ENCODE assay signal across 8 cellular contexts in genomic region chr11:130023204-130023603, GRCh38. TPM values are rescaled to one million over a fixed set of nuclear protein-coding genes. Genes with fewer than 3 reads are reported as not detected.
A peak's percentile ranks its signal among the peaks of the same experiment; 100 is the strongest.
DNase-seq lines count a peak whose midpoint lies in the region; ATAC-seq, FAIRE-seq and TF ChIP-seq lines count a peak whose summit lies in the region.

No MANE protein-coding gene starts in this region.

- H3K9ac ChIP-seq in keratinocyte (ENCODE audit: control insufficient read depth, extremely low read depth, insufficient read depth, low read length) = no peak overlapping the region

- H3K9me1 ChIP-seq in keratinocyte (ENCODE audit: control insufficient read depth, extremely low read depth, insufficient read depth, low read length) = no peaks in the 10 kb centered on the region

- DNase-seq in HFFc6 (peak; percentile 66), NCI-H526 (lab: John Stamatoyannopoulos, UW) (peak; percentile 70 to 91), keratinocyte (ENCODE audit: low read depth, low spot score) (no peak), CD14-positive monocyte (ENCODE audit: low spot score) (no peak), activated gamma-delta T cell treated with Interleukin-2 at 50 U/mL for 16 hours (no peak), UCSD-AML1 (lab: John Stamatoyannopoulos, UW; ENCODE audit: unreplicated experiment) (no peak)
- DNase-seq in stimulated activated naive CD8-positive, alpha-beta T cell treated with anti-CD3 and anti-CD28 coated beads, Interleukin-15, Interleukin-2, amounts not matched to agents 100 U/mL and 50 U/mL, for 24 hours = no peak

- peak overlapping the region in 2 of 3 experiments; percentile 16 to 49 for H3K4me3 ChIP-seq in keratinocyte (ENCODE audit: control insufficient read depth in 2 of 3, extremely low read depth in 1 of 3, insufficient read depth in 2 of 3, low read depth in 1 of 3, low read length in 3 of 3)

- H3K27ac Mint-ChIP-seq in HFFc6 (peak overlapping the region; percentile 90), CD14-positive monocyte (no peak overlapping the region)

- ATAC-seq in GM18498 (IDR thresholded peaks at IDR 0.05; ENCODE audit: unreplicated experiment) = peak; percentile 94
- no peak for ATAC-seq in stimulated activated naive CD8-positive, alpha-beta T cell treated with anti-CD3 and anti-CD28 coated beads, Interleukin-15, Interleukin-2, amounts not matched to agents 100 U/mL and 50 U/mL, for 24 hours

- peaks cover 11% of the 10 kb centered on the region for H3K4me1 ChIP-seq in keratinocyte (ENCODE audit: control insufficient read depth, extremely low read depth, insufficient read depth, low read length)

- H3K27me3 ChIP-seq in keratinocyte (ENCODE audit: control insufficient read depth, extremely low read depth, insufficient read depth, low read length) = no peaks in the 10 kb centered on the region

- H3K36me3 Mint-ChIP-seq in HFFc6 (ENCODE audit: low read depth) (peaks cover 3% of the 10 kb centered on the region; the same call in 1 of the 2 replicates), CD14-positive monocyte (no peaks in the 10 kb centered on the region)

- intact Hi-C loops in CD14-positive monocyte (cut with micrococcal nuclease) = no loop called here

- H3K9me3 ChIP-seq in keratinocyte (ENCODE audit: control insufficient read depth, low read depth, low read length) = no peaks in the 10 kb centered on the region

- H3K4me2 ChIP-seq in keratinocyte (ENCODE audit: control insufficient read depth, extremely low read depth, insufficient read depth, low read depth, low read length) = peak overlapping the region; percentile 83

- FAIRE-seq in keratinocyte (lab: Jason Lieb, UNC) = peak; percentile 96

- H3K4me1 Mint-ChIP-seq in HFFc6 (ENCODE audit: low read depth) = peaks cover 46% of the 10 kb centered on the region
- no peaks in the 10 kb centered on the region for H3K4me1 Mint-ChIP-seq in CD14-positive monocyte

- peak overlapping the region; percentile 55 for H3K27ac ChIP-seq in keratinocyte (ENCODE audit: control insufficient read depth, insufficient read depth, low read length)

- H3K9me3 Mint-ChIP-seq in HFFc6 (peaks cover 6% of the 10 kb centered on the region; the same call in 1 of the 2 replicates), CD14-positive monocyte (peaks cover 0 to 8% (median 3%) of the 10 kb centered on the region in 7 donors)

- H3K4me3 Mint-ChIP-seq in HFFc6 = peak overlapping the region; percentile 68
- H3K4me3 Mint-ChIP-seq in CD14-positive monocyte = no peak overlapping the region

- H2AFZ ChIP-seq in keratinocyte (ENCODE audit: control insufficient read depth, low read length) = peak overlapping the region; percentile 71

- no peak for TF ChIP-seq CTCF in HFFc6 (IDR thresholded peaks at IDR 0.05)
- TF ChIP-seq CTCF in keratinocyte (optimal IDR thresholded peaks at IDR 0.05 in 1 of 3, IDR thresholded peaks at IDR 0.05 in 1 of 3, conservative IDR thresholded peaks at IDR 0.05 in 1 of 3; ENCODE audit: extremely low read depth in 1 of 3, insufficient read depth in 2 of 3, low read length in 3 of 3) = no peak
- TF ChIP-seq CTCF in CD14-positive monocyte (IDR thresholded peaks at IDR 0.05) = no peak

- no peaks in the 10 kb centered on the region for H3K36me3 ChIP-seq in keratinocyte (ENCODE audit: control insufficient read depth in 2 of 2, extremely low read depth in 1 of 2, insufficient read depth in 2 of 2, low read length in 2 of 2)

- H3K27me3 Mint-ChIP-seq in HFFc6 (ENCODE audit: insufficient read depth) (no peaks in the 10 kb centered on the region), CD14-positive monocyte (ENCODE audit: low read depth in 3 of 3) (peaks cover 0 to 5% (median 0%) of the 10 kb centered on the region in 3 donors)

- H4K20me1 ChIP-seq in keratinocyte (ENCODE audit: control insufficient read depth, extremely low read depth, insufficient read depth, low read length) = no peaks in the 10 kb centered on the region

- dilution Hi-C loops in keratinocyte (cut with MboI; ENCODE audit: extremely low pct_ligation_motif_present, low sequenced_read_pairs) = no loop called here

- H3K79me2 ChIP-seq in keratinocyte (ENCODE audit: control insufficient read depth, insufficient read depth, low read length) = no peaks in the 10 kb centered on the region

RNA-seq across cellular contexts. Expression of gene PRDM10, which starts 20.6 kb away (rescaled TPM):
- 1 to 10 TPM; 7.0 to 8.6 (median 7.8) TPM for total RNA-seq in HFFc6 (2021; fragmentation: NEBNext Ultra II Directional; extraction: Animal tissue kit (Norgen Biotek cat#: 25700))
- polyA plus RNA-seq in keratinocyte = 3.8 to 5.8 TPM (median 4.7 TPM) in 3 replicates
- 3.1 TPM for polyA plus RNA-seq in keratinocyte (2011; ENCODE audit: low read depth)
- polyA plus RNA-seq in keratinocyte (2011; cell fraction: cytosol; rRNA removed) = 2.8 and 4.0 TPM in 2 replicates
- 18.4 and 18.8 TPM in 2 replicates for polyA plus RNA-seq in keratinocyte (2011; cell fraction: nucleus; rRNA removed)
- 3.3 and 3.4 TPM in 2 replicates for polyA plus RNA-seq in keratinocyte (2012; ENCODE audit: low replicate concordance)
- 24.1 to 75.7 TPM (median 28.9 TPM) in 3 replicates for polyA minus RNA-seq in keratinocyte
- 5.8 TPM for polyA minus RNA-seq in keratinocyte (2011; cell fraction: cytosol; rRNA and poly(A)+ RNA removed)
- 9.8 and 20.1 TPM in 2 replicates for polyA minus RNA-seq in keratinocyte (2011; cell fraction: nucleus; rRNA and poly(A)+ RNA removed)
- polyA plus RNA-seq in CD14-positive monocyte = 1 to 10 TPM in 1 of 2 donors, under 1 TPM in 1; 0.64 to 1.1 TPM

RNA-seq across cellular contexts. Expression of gene APLP2, which starts 46.5 kb away (rescaled TPM):
- 100 to 1,000 TPM; 333 to 490 (median 458) TPM for total RNA-seq in HFFc6 (2021; fragmentation: NEBNext Ultra II Directional; extraction: Animal tissue kit (Norgen Biotek cat#: 25700))
- polyA plus RNA-seq in keratinocyte (376 to 561 TPM (median 531 TPM) in 3 replicates), CD14-positive monocyte (100 to 1,000 TPM; 486 to 591 TPM)
- 312 TPM for polyA plus RNA-seq in keratinocyte (2011; ENCODE audit: low read depth)
- polyA plus RNA-seq in keratinocyte (2011; cell fraction: cytosol; rRNA removed) = 134 and 145 TPM in 2 replicates
- polyA plus RNA-seq in keratinocyte (2011; cell fraction: nucleus; rRNA removed) = 936 and 995 TPM in 2 replicates
- 212 and 429 TPM in 2 replicates for polyA plus RNA-seq in keratinocyte (2012; ENCODE audit: low replicate concordance)
- polyA minus RNA-seq in keratinocyte = 198 to 355 TPM (median 278 TPM) in 3 replicates
- 118 TPM for polyA minus RNA-seq in keratinocyte (2011; cell fraction: cytosol; rRNA and poly(A)+ RNA removed)
- 388 and 667 TPM in 2 replicates for polyA minus RNA-seq in keratinocyte (2011; cell fraction: nucleus; rRNA and poly(A)+ RNA removed)

Comparison
In these comparisons a context has a peak if more than half of its experiments do, and no peak if none do; other contexts are left out.
1. DNase-seq: peak in HFFc6 (single experiment) and NCI-H526 (2 of 2); none in keratinocyte (single experiment), CD14-positive monocyte (single experiment), activated gamma-delta T cell treated with Interleukin-2 at 50 U/mL for 16 hours (single experiment), stimulated activated naive CD8-positive, alpha-beta T cell treated with anti-CD3 and anti-CD28 coated beads, Interleukin-15, Interleukin-2, amounts not matched to agents 100 U/mL and 50 U/mL, for 24 hours (single experiment) and UCSD-AML1 (single experiment).